ENCODE assay signal across 1 cellular context in the genomic region with DNA sequence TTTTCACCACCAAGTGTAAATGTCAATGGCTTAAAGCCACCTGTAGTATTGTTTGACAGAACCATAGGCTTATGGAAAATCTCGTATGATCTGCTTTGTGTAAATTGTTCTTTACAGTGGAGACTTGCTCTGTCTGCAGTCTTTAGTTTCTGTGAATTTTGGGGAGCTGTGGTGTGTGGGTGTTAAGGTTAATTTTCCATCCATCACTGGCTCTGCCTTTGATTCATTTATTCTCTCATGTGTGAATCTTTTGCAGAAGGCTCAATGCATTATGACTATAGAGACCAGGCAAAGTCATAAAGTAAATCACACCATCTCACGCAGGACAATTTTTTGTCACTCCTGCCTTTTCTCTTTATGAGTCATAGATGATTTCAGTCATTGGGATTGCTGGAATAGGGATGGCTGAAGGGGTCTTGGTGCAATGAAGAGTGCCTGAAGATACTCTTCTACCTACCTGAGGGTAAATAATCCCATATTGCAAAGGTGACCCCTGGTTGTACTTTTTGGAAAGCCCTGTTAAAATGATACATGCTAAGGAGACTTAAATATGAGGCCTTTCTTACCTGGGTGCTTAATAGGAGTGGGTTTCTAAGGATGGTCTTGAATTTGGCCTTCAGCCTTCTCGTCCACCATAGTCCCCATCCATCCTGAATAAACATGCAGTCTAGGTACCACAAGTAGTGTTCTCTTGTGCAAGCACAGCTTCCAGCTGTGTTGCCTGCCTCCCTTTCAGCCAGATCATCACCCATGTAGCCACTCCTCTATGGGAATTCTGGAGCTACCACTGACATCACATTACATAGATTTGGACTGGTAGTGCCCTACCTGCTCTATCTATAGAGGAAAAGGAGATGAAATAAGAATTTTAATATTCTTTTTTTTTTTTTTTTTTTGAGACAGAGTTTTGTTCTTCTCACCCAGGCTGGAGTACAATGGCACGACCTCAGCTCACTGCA.
TF ChIP-seq lines count a peak whose summit lies in the region.

No MANE protein-coding gene starts in this region.

TF ChIP-seq in HepG2, 621 proteins besides CTCF, POLR2A, EP300 and RAD21 (continued from another document):
- TF ChIP-seq NFAT5 (CRISPR knock-in tag; IDR thresholded peaks at IDR 0.05) (no peak), SATB2 (CRISPR knock-in tag; IDR thresholded peaks at IDR 0.05) (no peak), NFE2L1 (CRISPR knock-in tag; IDR thresholded peaks at IDR 0.05; ENCODE audit: borderline replicate concordance) (no peak), AGO1 (IDR thresholded peaks at IDR 0.05; ENCODE audit: low read depth, low read length, poor library complexity, severe bottlenecking) (no peak), SMYD3 (CRISPR knock-in tag; IDR thresholded peaks at IDR 0.05) (no peak), EZH2 (conservative IDR thresholded peaks at IDR 0.05; ENCODE audit: low read depth, low read length) (no peak), BCL6 (CRISPR knock-in tag; IDR thresholded peaks at IDR 0.05) (0 out of 2 replicates have a peak, but pooled peaks have one; percentile 14), CENPT (CRISPR knock-in tag; IDR thresholded peaks at IDR 0.05; ENCODE audit: low read depth) (no peak), WIZ (CRISPR knock-in tag; IDR thresholded peaks at IDR 0.05) (no peak), SMARCE1 (IDR thresholded peaks at IDR 0.05; ENCODE audit: borderline replicate concordance) (no peak), SSRP1 (CRISPR knock-in tag; IDR thresholded peaks at IDR 0.05) (peak; percentile 9; the same call in 1 of the 2 replicates), SALL1 (CRISPR knock-in tag; IDR thresholded peaks at IDR 0.05) (no peak), ZNF235 (CRISPR knock-in tag; IDR thresholded peaks at IDR 0.05; ENCODE audit: borderline replicate concordance) (no peak), IRX3 (CRISPR knock-in tag; IDR thresholded peaks at IDR 0.05; ENCODE audit: borderline replicate concordance, low read depth) (no peak), FOXK1 (CRISPR knock-in tag; IDR thresholded peaks at IDR 0.05; ENCODE audit: borderline replicate concordance, low read depth) (peak; percentile 13; the same call in 1 of the 2 replicates), NFYC (CRISPR knock-in tag; IDR thresholded peaks at IDR 0.05) (no peak), JDP2 (CRISPR knock-in tag; IDR thresholded peaks at IDR 0.05; ENCODE audit: borderline replicate concordance) (no peak), ZNF20 (CRISPR knock-in tag; IDR thresholded peaks at IDR 0.05) (no peak)
- TF ChIP-seq, protein P1, sequence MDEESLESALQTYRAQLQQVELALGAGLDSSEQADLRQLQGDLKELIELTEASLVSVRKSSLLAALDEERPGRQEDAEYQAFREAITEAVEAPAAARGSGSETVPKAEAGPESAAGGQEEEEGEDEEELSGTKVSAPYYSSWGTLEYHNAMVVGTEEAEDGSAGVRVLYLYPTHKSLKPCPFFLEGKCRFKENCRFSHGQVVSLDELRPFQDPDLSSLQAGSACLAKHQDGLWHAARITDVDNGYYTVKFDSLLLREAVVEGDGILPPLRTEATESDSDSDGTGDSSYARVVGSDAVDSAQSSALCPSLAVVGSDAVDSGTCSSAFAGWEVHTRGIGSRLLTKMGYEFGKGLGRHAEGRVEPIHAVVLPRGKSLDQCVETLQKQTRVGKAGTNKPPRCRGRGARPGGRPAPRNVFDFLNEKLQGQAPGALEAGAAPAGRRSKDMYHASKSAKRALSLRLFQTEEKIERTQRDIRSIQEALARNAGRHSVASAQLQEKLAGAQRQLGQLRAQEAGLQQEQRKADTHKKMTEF (CRISPR knock-in tag; IDR thresholded peaks at IDR 0.05) = no peak
- TF ChIP-seq, protein P2, sequence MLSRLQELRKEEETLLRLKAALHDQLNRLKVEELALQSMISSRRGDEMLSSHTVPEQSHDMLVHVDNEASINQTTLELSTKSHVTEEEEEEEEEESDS (CRISPR knock-in tag; IDR thresholded peaks at IDR 0.05; ENCODE audit: borderline replicate concordance) = no peak
- TF ChIP-seq, protein P3, sequence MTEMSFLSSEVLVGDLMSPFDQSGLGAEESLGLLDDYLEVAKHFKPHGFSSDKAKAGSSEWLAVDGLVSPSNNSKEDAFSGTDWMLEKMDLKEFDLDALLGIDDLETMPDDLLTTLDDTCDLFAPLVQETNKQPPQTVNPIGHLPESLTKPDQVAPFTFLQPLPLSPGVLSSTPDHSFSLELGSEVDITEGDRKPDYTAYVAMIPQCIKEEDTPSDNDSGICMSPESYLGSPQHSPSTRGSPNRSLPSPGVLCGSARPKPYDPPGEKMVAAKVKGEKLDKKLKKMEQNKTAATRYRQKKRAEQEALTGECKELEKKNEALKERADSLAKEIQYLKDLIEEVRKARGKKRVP (CRISPR knock-in tag; IDR thresholded peaks at IDR 0.05) = 0 out of 4 replicates have a peak, but pooled peaks of 1 of the 2 experiments have one; percentile 11
- TF ChIP-seq, protein P4, sequence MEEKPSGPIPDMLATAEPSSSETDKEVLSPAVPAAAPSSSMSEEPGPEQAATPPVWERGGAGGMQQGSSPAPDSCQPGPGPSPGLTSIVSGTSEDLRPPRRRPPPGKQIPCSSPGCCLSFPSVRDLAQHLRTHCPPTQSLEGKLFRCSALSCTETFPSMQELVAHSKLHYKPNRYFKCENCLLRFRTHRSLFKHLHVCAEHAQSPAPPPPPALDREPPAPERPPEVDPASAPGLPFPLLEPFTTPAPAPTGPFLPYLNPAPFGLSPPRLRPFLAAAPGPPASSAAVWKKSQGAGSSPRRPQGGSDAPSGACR (CRISPR knock-in tag; IDR thresholded peaks at IDR 0.05) = no peak
- TF ChIP-seq, protein P5, sequence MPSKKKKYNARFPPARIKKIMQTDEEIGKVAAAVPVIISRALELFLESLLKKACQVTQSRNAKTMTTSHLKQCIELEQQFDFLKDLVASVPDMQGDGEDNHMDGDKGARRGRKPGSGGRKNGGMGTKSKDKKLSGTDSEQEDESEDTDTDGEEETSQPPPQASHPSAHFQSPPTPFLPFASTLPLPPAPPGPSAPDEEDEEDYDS (CRISPR knock-in tag; IDR thresholded peaks at IDR 0.05) = no peak
